ENCODE assay signal across 21 cellular contexts in the genomic region with DNA sequence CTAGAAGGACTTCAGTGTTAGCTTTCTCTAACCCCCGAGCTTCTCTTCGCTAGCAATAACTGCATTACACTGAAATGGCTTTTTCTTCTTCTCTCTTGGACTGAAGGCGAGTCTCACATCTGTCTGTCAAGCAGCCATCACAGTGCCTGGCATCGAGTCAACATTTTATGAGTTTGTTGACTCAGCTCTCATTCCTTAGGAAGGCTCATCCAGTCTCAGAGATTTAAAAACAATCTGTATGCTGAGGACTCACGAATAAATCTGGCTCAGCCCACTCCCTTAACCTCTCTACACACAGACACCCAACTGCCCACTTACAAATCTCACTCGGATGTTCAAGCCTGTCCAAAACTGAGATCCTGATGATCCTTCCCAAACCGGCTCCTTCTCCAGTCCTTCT.
DNase-seq lines count a peak whose midpoint lies in the region; ATAC-seq, FAIRE-seq and TF ChIP-seq lines count a peak whose summit lies in the region.
"Had no signal": no experiment of that assay in that cellular context is flagged by ENCODE, and none has a peak within 500 bp of the region (broad histone marks: within the 10 kb centered on the region; RNA-seq: fewer than 3 reads in every experiment).

No MANE protein-coding gene starts in this region.

- no peaks in the 10 kb centered on the region for H4K20me1 ChIP-seq in astrocyte (ENCODE audit: insufficient read depth, low read length)

- CTCF ChIA-PET in MCF 10A (lab: Yijun Ruan, JAX), result interaction anchor here (0.6 to 1.5 kb wide), 5 partner anchors 9 to 473 kb away, joined by 3 to 5 read pairs (median 3); no protein-coding TSS in a partner anchor

- no peak overlapping the region for H3K9ac ChIP-seq in astrocyte (ENCODE audit: low read length)

- H3K27ac ChIP-seq in breast epithelium (no peak overlapping the region), astrocyte (ENCODE audit: low read depth, low read length) (no peak overlapping the region), spleen (no peak overlapping the region)
- H3K27ac ChIP-seq: body of pancreas, esophagus muscularis mucosa, tibial artery had no signal

- DNase-seq in MCF 10A (ENCODE audit: unreplicated experiment), result peak; percentile 52
- DNase-seq in breast epithelium (ENCODE audit: low spot score in 2 of 2), result no peak
- peak; percentile 37 for DNase-seq in astrocyte (ENCODE audit: low read depth)
- peak; percentile 49 for DNase-seq in kidney glomerular epithelial cell (lab: John Stamatoyannopoulos, UW)
- DNase-seq in spleen, result no peak
- DNase-seq: activated CD4-positive, alpha-beta T cell treated with anti-CD3 and anti-CD28 coated beads, Interleukin-2, amount 10 ng/mL, durations not matched to agents 7 days and 5 days; activated naive CD4-positive, alpha-beta T cell treated with anti-CD3 and anti-CD28 coated beads for 36 hours; body of pancreas; CD4-positive, CD25-positive, alpha-beta regulatory T cell; hippocampal formation; Karpas-422; left cardiac atrium; NCI-H146; NCI-H446; nucleus accumbens had no signal

- H3K79me2 ChIP-seq in astrocyte (ENCODE audit: insufficient read depth, low read length), result no peaks in the 10 kb centered on the region

- H3K4me3 ChIP-seq in breast epithelium, result no peak overlapping the region
- no peak overlapping the region for H3K4me3 ChIP-seq in astrocyte (ENCODE audit: insufficient read depth, low read depth, low read length)
- no peak overlapping the region for H3K4me3 ChIP-seq in spleen
- H3K4me3 ChIP-seq: body of pancreas, esophagus muscularis mucosa, tibial artery had no signal

- H3K36me3 Mint-ChIP-seq in MCF 10A (ENCODE audit: insufficient read depth, unreplicated experiment) (no peaks in the 10 kb centered on the region), astrocyte (ENCODE audit: low read depth, unreplicated experiment) (no peaks in the 10 kb centered on the region)
- H3K36me3 Mint-ChIP-seq: CD4-positive, CD25-positive, alpha-beta regulatory T cell had no signal

- TF ChIP-seq CTCF in MCF 10A (IDR thresholded peaks at IDR 0.05; ENCODE audit: unreplicated experiment) (no peak), breast epithelium (IDR thresholded peaks at IDR 0.05) (no peak), astrocyte (IDR thresholded peaks at IDR 0.05; ENCODE audit: insufficient read depth, low read depth, low read length) (no peak), spleen (IDR thresholded peaks at IDR 0.05 in 8 of 11, conservative IDR thresholded peaks at IDR 0.05 in 3 of 11) (no peak)

- H3K27me3 Mint-ChIP-seq in MCF 10A (ENCODE audit: insufficient read depth, unreplicated experiment), result peaks cover under 1% of the 10 kb centered on the region
- H3K27me3 Mint-ChIP-seq in astrocyte (ENCODE audit: low read depth, unreplicated experiment), result peaks cover 66% of the 10 kb centered on the region
- H3K27me3 Mint-ChIP-seq: activated CD4-positive, alpha-beta T cell treated with anti-CD3 and anti-CD28 coated beads, Interleukin-2, amount 10 ng/mL, durations not matched to agents 7 days and 5 days; CD4-positive, CD25-positive, alpha-beta regulatory T cell had no signal

- H3K27ac Mint-ChIP-seq in MCF 10A (ENCODE audit: low read depth, unreplicated experiment) (no peak overlapping the region), astrocyte (ENCODE audit: unreplicated experiment) (no peak overlapping the region)
- H3K27ac Mint-ChIP-seq: activated CD4-positive, alpha-beta T cell treated with anti-CD3 and anti-CD28 coated beads, Interleukin-2, amount 10 ng/mL, durations not matched to agents 7 days and 5 days; activated naive CD4-positive, alpha-beta T cell treated with anti-CD3 and anti-CD28 coated beads for 36 hours; CD4-positive, CD25-positive, alpha-beta regulatory T cell had no signal

- FAIRE-seq in astrocyte (lab: Jason Lieb, UNC), result no peak
- FAIRE-seq: A204.1 had no signal

- H3K4me3 Mint-ChIP-seq in MCF 10A (ENCODE audit: unreplicated experiment), result no peak overlapping the region
- no peak overlapping the region for H3K4me3 Mint-ChIP-seq in astrocyte (ENCODE audit: unreplicated experiment)
- H3K4me3 Mint-ChIP-seq: activated CD4-positive, alpha-beta T cell treated with anti-CD3 and anti-CD28 coated beads, Interleukin-2, amount 10 ng/mL, durations not matched to agents 7 days and 5 days; activated naive CD4-positive, alpha-beta T cell treated with anti-CD3 and anti-CD28 coated beads for 36 hours; CD4-positive, CD25-positive, alpha-beta regulatory T cell had no signal

- no peak for ATAC-seq in HG03196 (IDR thresholded peaks at IDR 0.05; ENCODE audit: unreplicated experiment)
- ATAC-seq in GM19467 (IDR thresholded peaks at IDR 0.05; ENCODE audit: unreplicated experiment), result no peak
- no peak for ATAC-seq in HG03460 (IDR thresholded peaks at IDR 0.05; ENCODE audit: unreplicated experiment)
- ATAC-seq: body of pancreas had no signal

- H3K36me3 ChIP-seq in breast epithelium (no peaks in the 10 kb centered on the region), astrocyte (ENCODE audit: insufficient read depth, low read length) (no peaks in the 10 kb centered on the region), spleen (no peaks in the 10 kb centered on the region)
- H3K36me3 ChIP-seq: esophagus muscularis mucosa, tibial artery had no signal

- TF ChIP-seq POLR2A in breast epithelium (IDR thresholded peaks at IDR 0.05), result no peak
- TF ChIP-seq POLR2A in spleen (IDR thresholded peaks at IDR 0.05), result no peak

- WGBS in spleen, 5 donors, result 64 to 83% (median 82%) methylated on average over 7 of the region's 7 CpGs

- peaks cover 0 to 14% of the 10 kb centered on the region in 2 donors for H3K27me3 ChIP-seq in breast epithelium
- H3K27me3 ChIP-seq in astrocyte (ENCODE audit: insufficient read depth, low read length), result no peaks in the 10 kb centered on the region
- peaks cover 0 to 36% (median 0%) of the 10 kb centered on the region in 7 donors for H3K27me3 ChIP-seq in spleen (replicated peaks in 1 of 7)
- H3K27me3 ChIP-seq: body of pancreas had no signal

- H3K4me1 ChIP-seq in breast epithelium (no peaks in the 10 kb centered on the region), astrocyte (ENCODE audit: insufficient read depth, low read length) (no peaks in the 10 kb centered on the region), spleen (no peaks in the 10 kb centered on the region)
- H3K4me1 ChIP-seq: body of pancreas, esophagus muscularis mucosa, tibial artery had no signal

- BruUV-seq in MCF 10A (replicated peaks; lab: Mats Ljungman, UMichigan), result no TSS peak

- intact Hi-C loops in MCF 10A (cut with micrococcal nuclease) (no loop called here), breast epithelium (cut with DNase I; ENCODE audit: low total_unique reads) (no loop called here), spleen (cut with DNase I; ENCODE audit: low total_unique reads) (no loop called here)

- H3K4me2 ChIP-seq in astrocyte (ENCODE audit: low read length), result no peak overlapping the region

- H3K9me3 ChIP-seq in breast epithelium (no peaks in the 10 kb centered on the region), astrocyte (ENCODE audit: insufficient read depth, low read depth, low read length) (no peaks in the 10 kb centered on the region), spleen (no peaks in the 10 kb centered on the region)
- H3K9me3 ChIP-seq: body of pancreas, esophagus muscularis mucosa, tibial artery had no signal

- H3K4me1 Mint-ChIP-seq in MCF 10A (ENCODE audit: insufficient read depth, unreplicated experiment) (peaks cover 12% of the 10 kb centered on the region), astrocyte (ENCODE audit: low read depth, unreplicated experiment) (no peaks in the 10 kb centered on the region)
- H3K4me1 Mint-ChIP-seq: activated CD4-positive, alpha-beta T cell treated with anti-CD3 and anti-CD28 coated beads, Interleukin-2, amount 10 ng/mL, durations not matched to agents 7 days and 5 days; CD4-positive, CD25-positive, alpha-beta regulatory T cell had no signal

- H2AFZ ChIP-seq in astrocyte (ENCODE audit: low read depth, low read length), result no peak overlapping the region

- H3K9me3 Mint-ChIP-seq in MCF 10A (ENCODE audit: unreplicated experiment) (no peaks in the 10 kb centered on the region), astrocyte (ENCODE audit: unreplicated experiment) (no peaks in the 10 kb centered on the region)
- H3K9me3 Mint-ChIP-seq: activated CD4-positive, alpha-beta T cell treated with anti-CD3 and anti-CD28 coated beads, Interleukin-2, amount 10 ng/mL, durations not matched to agents 7 days and 5 days; activated naive CD4-positive, alpha-beta T cell treated with anti-CD3 and anti-CD28 coated beads for 36 hours had no signal

- POLR2A ChIA-PET in MCF 10A (lab: Yijun Ruan, JAX), result no interaction called here

Comparison
In these comparisons a context has a peak if more than half of its experiments do, and no peak if none do; other contexts are left out.
1. DNase-seq: peak in MCF 10A (single experiment), astrocyte (single experiment) and kidney glomerular epithelial cell (single experiment); none in breast epithelium (0 of 2) and spleen (single experiment).